Comparison of ENCODE assay signal across 8 cellular contexts in genomic region chr15:91271565-91272153, GRCh38.
DNase-seq lines count a peak whose midpoint lies in the region; ATAC-seq and TF ChIP-seq lines count a peak whose summit lies in the region.

No MANE protein-coding gene starts in this region.

- dilution Hi-C loops in mammary epithelial cell (cut with HindIII; ENCODE audit: low sequenced_read_pairs), result loop anchor here (25.0 kb wide), 1 partner anchor 209 kb away; no protein-coding TSS in a partner anchor

- no peak overlapping the region for H3K27ac ChIP-seq in VCaP
- no peak overlapping the region for H3K27ac ChIP-seq in mammary epithelial cell (ENCODE audit: insufficient read depth, low read depth, low read length)

- H3K36me3 ChIP-seq in mammary epithelial cell (ENCODE audit: insufficient read depth, low read length) (no peaks in the 10 kb centered on the region), kidney epithelial cell (ENCODE audit: control insufficient read depth, insufficient read depth, low read length) (no peaks in the 10 kb centered on the region)

- H3K4me1 ChIP-seq in mammary epithelial cell (ENCODE audit: insufficient read depth, low read length), result no peaks in the 10 kb centered on the region

- WGBS in mammary epithelial cell (ENCODE audit: low coverage, missing lambda C conversion rate), result 14% methylated on average over 8 of the region's 8 CpGs

- H3K79me2 ChIP-seq in mammary epithelial cell (ENCODE audit: insufficient read depth, low read length), result no peaks in the 10 kb centered on the region

- no peak for ATAC-seq in HG02623 (IDR thresholded peaks at IDR 0.05; ENCODE audit: unreplicated experiment)

- CTCF ChIA-PET in mammary epithelial cell (lab: Charles Lee; ENCODE audit: low non-redundant PET), result interaction anchor here (0.5 to 1.1 kb wide), 8 partner anchors 13 to 770 kb away, joined by 3 to 10 read pairs (median 4); partner anchors contain the start of gene SV2B

- TF ChIP-seq CTCF in VCaP (conservative IDR thresholded peaks at IDR 0.05), result peak; percentile 84
- TF ChIP-seq CTCF in mammary epithelial cell (conservative IDR thresholded peaks at IDR 0.05 in 1 of 2, IDR thresholded peaks at IDR 0.05 in 1 of 2; ENCODE audit: extremely low read depth in 1 of 2, insufficient read depth in 1 of 2, low read depth in 1 of 2, low read length in 2 of 2), result peak; percentile 52 to 81
- TF ChIP-seq CTCF in kidney epithelial cell (IDR thresholded peaks at IDR 0.05; ENCODE audit: insufficient read depth, low read length, poor library complexity, severe bottlenecking), result peak; percentile 68

- no peak overlapping the region for H3K4me3 ChIP-seq in mammary epithelial cell (replicated peaks in 1 of 3; ENCODE audit: insufficient read depth in 1 of 3, low read depth in 2 of 3, low read length in 3 of 3)
- H3K4me3 ChIP-seq in kidney epithelial cell (ENCODE audit: low read depth, low read length), result no peak overlapping the region

- H3K4me2 ChIP-seq in mammary epithelial cell (ENCODE audit: insufficient read depth, low read depth, low read length), result no peak overlapping the region

- no peaks in the 10 kb centered on the region for H3K9me3 ChIP-seq in mammary epithelial cell (replicated peaks; ENCODE audit: insufficient read depth, low read length)

- in situ Hi-C loops in mammary epithelial cell (cut with MboI; ENCODE audit: low sequenced_read_pairs in 2 of 2), result loop anchor here in 1 of 2 donors (5.0 kb wide), 1 partner anchor 214 kb away; no protein-coding TSS in a partner anchor

- intact Hi-C loops in mammary epithelial cell (cut with micrococcal nuclease), result loop anchor here (1.0 to 2.0 kb wide), 3 partner anchors 47 to 315 kb away; no protein-coding TSS in a partner anchor

- BruUV-seq in mammary epithelial cell (replicated peaks; lab: Mats Ljungman, UMichigan), result no TSS peak

- H2AFZ ChIP-seq in mammary epithelial cell (ENCODE audit: low read depth, low read length), result no peak overlapping the region

- DNase-seq in COLO829 (ENCODE audit: low spot score), result peak; percentile 71
- peak; percentile 48 for DNase-seq in H4 (ENCODE audit: low spot score)
- DNase-seq in NCI-H2107 treated with DMSO at 0.1 percent for 48 hours (lab: John Stamatoyannopoulos, UW; ENCODE audit: unreplicated experiment), result peak; percentile 37
- peak; percentile 42 for DNase-seq in mammary epithelial cell
- peak; percentile 7 for DNase-seq in kidney epithelial cell (ENCODE audit: low read depth)
- DNase-seq in stimulated activated CD4-positive, alpha-beta T cell treated with anti-CD3 and anti-CD28 coated beads, Interleukin-2, amount 100 ng/mL, for 24 hours, result peak; percentile 56 to 68

- H3K27me3 ChIP-seq in mammary epithelial cell (ENCODE audit: insufficient read depth, low read length), result no peaks in the 10 kb centered on the region
- peaks cover 3% of the 10 kb centered on the region for H3K27me3 ChIP-seq in kidney epithelial cell (ENCODE audit: control insufficient read depth, insufficient read depth, low read length)

- no peak overlapping the region for H3K9ac ChIP-seq in mammary epithelial cell (ENCODE audit: insufficient read depth, low read length)

- no peaks in the 10 kb centered on the region for H4K20me1 ChIP-seq in mammary epithelial cell (ENCODE audit: insufficient read depth, low read length)

Comparison
In these comparisons a context has a peak if more than half of its experiments do, and no peak if none do; other contexts are left out.
1. DNase-seq: peak in every context shown above with its lines; median percentile 71 in COLO829; 62 in stimulated activated CD4-positive, alpha-beta T cell treated with anti-CD3 and anti-CD28 coated beads, Interleukin-2, amount 100 ng/mL, for 24 hours; 48 in H4; 42 in mammary epithelial cell; 37 in NCI-H2107 treated with DMSO at 0.1 percent for 48 hours; 7 in kidney epithelial cell.